1 cellular context compared by ENCODE assay signal in the genomic region with DNA sequence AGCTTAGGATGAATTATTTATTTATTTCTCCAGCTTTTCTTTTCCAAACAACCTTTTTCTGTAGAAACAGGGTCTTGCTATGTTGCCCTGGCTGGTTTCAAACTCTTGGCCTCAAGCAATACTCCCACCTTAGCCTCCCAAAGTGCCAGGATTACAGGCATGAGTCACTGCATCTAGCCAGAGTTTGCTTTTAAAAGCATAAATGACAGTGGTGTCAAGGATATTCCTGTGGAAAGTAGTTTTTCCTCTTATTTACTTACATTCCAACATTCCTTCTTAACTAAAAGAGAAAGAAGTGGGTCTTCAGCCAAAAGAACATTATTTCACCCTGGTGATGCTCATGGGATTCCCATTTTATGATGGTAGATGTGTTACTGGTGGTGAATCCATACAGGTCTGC.
TF ChIP-seq lines count a peak whose summit lies in the region.

No MANE protein-coding gene starts in this region.

TF ChIP-seq in IMR-90, 13 proteins besides CTCF, POLR2A, EP300 and RAD21:
- no peak for TF ChIP-seq BHLHE40 (IDR thresholded peaks at IDR 0.05; ENCODE audit: low read depth, low read length)
- TF ChIP-seq, protein P1, sequence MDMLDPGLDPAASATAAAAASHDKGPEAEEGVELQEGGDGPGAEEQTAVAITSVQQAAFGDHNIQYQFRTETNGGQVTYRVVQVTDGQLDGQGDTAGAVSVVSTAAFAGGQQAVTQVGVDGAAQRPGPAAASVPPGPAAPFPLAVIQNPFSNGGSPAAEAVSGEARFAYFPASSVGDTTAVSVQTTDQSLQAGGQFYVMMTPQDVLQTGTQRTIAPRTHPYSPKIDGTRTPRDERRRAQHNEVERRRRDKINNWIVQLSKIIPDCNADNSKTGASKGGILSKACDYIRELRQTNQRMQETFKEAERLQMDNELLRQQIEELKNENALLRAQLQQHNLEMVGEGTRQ (IDR thresholded peaks at IDR 0.05; ENCODE audit: low read depth, low read length), result no peak
- TF ChIP-seq ELK1 (IDR thresholded peaks at IDR 0.05; ENCODE audit: borderline replicate concordance, low read depth, low read length), result no peak
- no peak for TF ChIP-seq RCOR1 (IDR thresholded peaks at IDR 0.05; ENCODE audit: insufficient replicate concordance, low read length)
- no peak for TF ChIP-seq MAZ (IDR thresholded peaks at IDR 0.05; ENCODE audit: borderline replicate concordance, low read depth, low read length)
- TF ChIP-seq MXI1 (IDR thresholded peaks at IDR 0.05; ENCODE audit: borderline replicate concordance, low read depth, low read length), result no peak
- TF ChIP-seq FOS (IDR thresholded peaks at IDR 0.05; ENCODE audit: low read depth, low read length), result no peak
- no peak for TF ChIP-seq CHD1 (IDR thresholded peaks at IDR 0.05; ENCODE audit: low read depth, low read length)
- no peak for TF ChIP-seq NFE2L2 (IDR thresholded peaks at IDR 0.05; ENCODE audit: low read depth, low read length)
- no peak for TF ChIP-seq RFX5 (IDR thresholded peaks at IDR 0.05; ENCODE audit: low read depth, low read length)
- TF ChIP-seq MAFK (IDR thresholded peaks at IDR 0.05; ENCODE audit: low read depth, low read length), result no peak
- TF ChIP-seq SMC3 (IDR thresholded peaks at IDR 0.05; ENCODE audit: low read depth, low read length), result no peak
- TF ChIP-seq CEBPB (IDR thresholded peaks at IDR 0.05; ENCODE audit: low read depth, low read length), result no peak
TF ChIP-seq in IMR-90: peak in this region for 0.
